ENCODE assay signal across 8 cellular contexts in the genomic region with DNA sequence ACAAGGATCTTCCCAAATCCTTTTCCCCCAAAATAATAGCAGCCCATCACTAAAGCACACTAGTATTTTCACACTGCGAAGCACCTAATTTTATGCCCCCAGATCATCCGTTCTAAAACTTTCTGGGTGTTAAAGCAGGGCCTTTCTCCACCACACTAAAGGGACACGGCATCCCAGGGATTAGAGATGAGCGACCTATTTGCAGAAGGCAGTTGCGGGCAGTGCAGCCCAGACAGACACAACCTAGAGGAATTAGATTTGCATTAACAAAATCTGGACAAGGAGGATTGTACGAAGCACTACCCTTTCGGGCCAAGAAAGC. TPM values are rescaled to one million over a fixed set of nuclear protein-coding genes. Genes with fewer than 3 reads are reported as not detected.
DNase-seq lines count a peak whose midpoint lies in the region; ATAC-seq and TF ChIP-seq lines count a peak whose summit lies in the region.

No MANE protein-coding gene starts in this region.

- ATAC-seq in Right ventricle myocardium inferior (no peak), upper lobe of right lung (no peak)

- H2BK15ac ChIP-seq in mesendoderm (replicated peaks; ENCODE audit: low read depth), result no peak overlapping the region

- H3K36me3 ChIP-seq in cardiac muscle cell (peaks cover under 1% of the 10 kb centered on the region), mesendoderm (ENCODE audit: control insufficient read depth, insufficient read depth, low read length) (no peaks in the 10 kb centered on the region), upper lobe of right lung (peaks cover 5% of the 10 kb centered on the region)

- H2AK5ac ChIP-seq in mesendoderm (ENCODE audit: low read length), result no peak overlapping the region

- BruUV-seq in MCF 10A (replicated peaks; lab: Mats Ljungman, UMichigan), result TSS peak; percentile 41

- peak overlapping the region; percentile 79 for H3K4ac ChIP-seq in mesendoderm (ENCODE audit: low read depth, low read length)

- no peaks in the 10 kb centered on the region for H3K9me3 Mint-ChIP-seq in MCF 10A (ENCODE audit: unreplicated experiment)

- peak overlapping the region; percentile 60 for H3K18ac ChIP-seq in mesendoderm (ENCODE audit: low read length)

- peak overlapping the region; percentile 96 for H3K56ac ChIP-seq in mesendoderm (ENCODE audit: low read length)

- intact Hi-C loops in Right ventricle myocardium inferior (cut with DNase I), result loop anchor here (1.0 to 2.0 kb wide), 2 partner anchors 22 to 87 kb away; a partner anchor contains a TSS
- intact Hi-C loops in MCF 10A (cut with micrococcal nuclease), result loop anchor here (2.0 kb wide), 1 partner anchor 101 kb away; a partner anchor contains a TSS
- intact Hi-C loops in upper lobe of right lung (cut with DNase I), result no loop called here

- H4K8ac ChIP-seq in mesendoderm (ENCODE audit: low read depth, low read length), result no peak overlapping the region

- H3K27ac Mint-ChIP-seq in MCF 10A (ENCODE audit: low read depth, unreplicated experiment), result peak overlapping the region; percentile 78

- peak overlapping the region; percentile 92 for H3K9ac ChIP-seq in mesendoderm (ENCODE audit: low read length)

- H3K4me1 Mint-ChIP-seq in MCF 10A (ENCODE audit: insufficient read depth, unreplicated experiment), result no peaks in the 10 kb centered on the region

- TF ChIP-seq CTCF in cardiac muscle cell (IDR thresholded peaks at IDR 0.05; ENCODE audit: low read depth, low read length) (no peak), MCF 10A (IDR thresholded peaks at IDR 0.05; ENCODE audit: unreplicated experiment) (no peak), upper lobe of right lung (IDR thresholded peaks at IDR 0.05) (no peak)

- H3K4me1 ChIP-seq in cardiac muscle cell (ENCODE audit: low read depth), result peaks cover 5% of the 10 kb centered on the region
- no peaks in the 10 kb centered on the region for H3K4me1 ChIP-seq in mesendoderm (ENCODE audit: control insufficient read depth, low read depth, low read length)
- peaks cover 5% of the 10 kb centered on the region for H3K4me1 ChIP-seq in upper lobe of right lung

- H3K4me3 ChIP-seq in cardiac muscle cell, result peak overlapping the region; percentile 74
- peak overlapping the region; percentile 70 for H3K4me3 ChIP-seq in mesendoderm (ENCODE audit: low read length)
- peak overlapping the region; percentile 91 for H3K4me3 ChIP-seq in upper lobe of right lung

- H2BK120ac ChIP-seq in mesendoderm (ENCODE audit: low read depth, low read length), result no peak overlapping the region

- DNase-seq in cardiac muscle cell (ENCODE audit: low read depth in 1 of 2, low spot score in 1 of 2) (no peak), Right ventricle myocardium inferior (ENCODE audit: missing footprints) (no peak), MCF 10A (ENCODE audit: unreplicated experiment) (no peak), mesendoderm (no peak), upper lobe of right lung (no peak), DMS79 (lab: John Stamatoyannopoulos, UW) (no peak), KBM-7 (no peak), Kasumi-1 (lab: John Stamatoyannopoulos, UW) (no peak)

- in situ Hi-C loops in KBM-7 (cut with MboI; ENCODE audit: low pct_unique_long_range_greater_than_20kb, low sequenced_read_pairs), result no loop called here

- H3K36me3 Mint-ChIP-seq in MCF 10A (ENCODE audit: insufficient read depth, unreplicated experiment), result peaks cover 19% of the 10 kb centered on the region

- peak overlapping the region; percentile 94 for H3K4me3 Mint-ChIP-seq in MCF 10A (ENCODE audit: unreplicated experiment)

- H3K9me3 ChIP-seq in cardiac muscle cell (ENCODE audit: low read depth) (no peaks in the 10 kb centered on the region), upper lobe of right lung (no peaks in the 10 kb centered on the region)

- peak overlapping the region; percentile 24 for H3K23ac ChIP-seq in mesendoderm (ENCODE audit: low read length)

- H3K79me1 ChIP-seq in mesendoderm (ENCODE audit: low read length), result no peaks in the 10 kb centered on the region

- no peaks in the 10 kb centered on the region for H3K27me3 Mint-ChIP-seq in MCF 10A (ENCODE audit: insufficient read depth, unreplicated experiment)

- H3K79me2 ChIP-seq in mesendoderm (ENCODE audit: control insufficient read depth, insufficient read depth, low read length), result no peaks in the 10 kb centered on the region

- peak overlapping the region; percentile 65 for H3K4me2 ChIP-seq in mesendoderm (ENCODE audit: low read length)

- WGBS in mesendoderm (ENCODE audit: extremely low coverage, insufficient coverage, low lambda C conversion rate), result no CpG with 5 or more reads among the region's 7 CpGs

- peak overlapping the region; percentile 88 for H3K27ac ChIP-seq in cardiac muscle cell
- peak overlapping the region; percentile 77 for H3K27ac ChIP-seq in mesendoderm (ENCODE audit: low read depth, low read length)
- H3K27ac ChIP-seq in upper lobe of right lung, result peak overlapping the region; percentile 91

- H2BK5ac ChIP-seq in mesendoderm (ENCODE audit: low read length), result peak overlapping the region; percentile 43

- CTCF ChIA-PET in MCF 10A (lab: Yijun Ruan, JAX), result interaction anchor here (0.7 to 4.7 kb wide), 16 partner anchors 9 to 319 kb away, joined by 3 to 31 read pairs (median 5); a partner anchor contains a TSS

- H3K27me3 ChIP-seq in cardiac muscle cell (no peaks in the 10 kb centered on the region), mesendoderm (ENCODE audit: insufficient read depth, low read length, poor library complexity) (no peaks in the 10 kb centered on the region), upper lobe of right lung (no peaks in the 10 kb centered on the region)

- H4K5ac ChIP-seq in mesendoderm (ENCODE audit: low read length), result peak overlapping the region; percentile 36

- POLR2A ChIA-PET in MCF 10A (lab: Yijun Ruan, JAX), result interaction anchor here (0.6 to 5.1 kb wide), 22 partner anchors 9 to 1890 kb away, joined by 3 to 86 read pairs (median 4); a partner anchor contains a TSS

RNA-seq across cellular contexts. Expression of a gene that starts 0.4 kb away (rescaled TPM):
- total RNA-seq in cardiac muscle cell (6.9 and 12.5 TPM in 2 replicates), Right ventricle myocardium inferior (8.7 TPM), MCF 10A (2022) (3.7 and 5.1 TPM in 2 replicates), upper lobe of right lung (6.7 TPM)
- 19.0 and 26.0 TPM in 2 replicates for polyA plus RNA-seq in cardiac muscle cell
- 5.3 TPM for polyA plus RNA-seq in mesendoderm (2013, experiment 1 of 2)
- 5.2 TPM for polyA plus RNA-seq in mesendoderm (2013, experiment 2 of 2)

RNA-seq across cellular contexts. Expression of a gene that starts 21.9 kb away (rescaled TPM):
- 86.0 and 96.1 TPM in 2 replicates for total RNA-seq in cardiac muscle cell
- polyA plus RNA-seq in cardiac muscle cell, result 133 and 138 TPM in 2 replicates
- total RNA-seq in Right ventricle myocardium inferior, result 21.9 TPM
- 83.0 and 85.1 TPM in 2 replicates for total RNA-seq in MCF 10A (2022)
- polyA plus RNA-seq in mesendoderm (2013, experiment 1 of 2), result 69.6 TPM
- 69.5 TPM for polyA plus RNA-seq in mesendoderm (2013, experiment 2 of 2)
- total RNA-seq in upper lobe of right lung, result 65.0 TPM

RNA-seq across cellular contexts. Expression of a gene that starts 22.1 kb away (rescaled TPM):
- total RNA-seq in cardiac muscle cell (16.5 and 16.9 TPM in 2 replicates), Right ventricle myocardium inferior (15.1 TPM), MCF 10A (2022) (38.3 and 50.9 TPM in 2 replicates), upper lobe of right lung (17.4 TPM)
- 23.6 and 42.0 TPM in 2 replicates for polyA plus RNA-seq in cardiac muscle cell
- polyA plus RNA-seq in mesendoderm (2013, experiment 1 of 2), result 24.5 TPM
- 23.3 TPM for polyA plus RNA-seq in mesendoderm (2013, experiment 2 of 2)
